ENCODE assay signal across 8 cellular contexts in the genomic region with DNA sequence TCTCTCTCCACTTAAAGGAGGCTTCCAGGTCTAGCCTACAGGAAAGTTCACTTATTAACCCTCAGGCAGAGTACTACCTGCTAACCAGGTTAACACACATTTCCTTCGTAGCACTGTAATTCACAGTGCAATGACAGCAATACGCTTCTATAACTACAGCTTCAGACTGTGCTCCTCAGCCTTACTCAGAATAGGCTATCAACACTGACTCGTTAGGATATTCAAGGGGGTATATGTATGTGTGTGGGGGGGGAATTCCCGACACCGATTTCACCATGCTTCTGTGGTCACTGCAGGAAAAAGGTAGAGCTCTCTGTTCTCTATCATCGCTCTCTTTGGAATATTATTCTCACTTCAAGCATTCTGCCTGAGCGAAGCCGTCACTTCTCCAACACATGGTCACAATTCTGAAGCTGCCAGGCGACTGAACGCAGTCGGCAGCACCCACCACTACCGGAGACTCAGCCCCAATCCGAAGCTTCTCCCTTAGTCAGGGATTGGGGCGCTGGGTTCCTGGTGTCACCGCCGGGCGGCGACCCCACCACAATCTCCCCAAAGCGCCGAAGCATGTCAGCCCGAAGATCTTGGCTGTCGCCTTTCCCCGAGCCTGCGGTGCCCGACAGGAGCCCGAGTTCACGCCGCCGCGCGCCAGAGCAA. TPM values are rescaled to one million over a fixed set of nuclear protein-coding genes. Genes with fewer than 3 reads are reported as not detected.
A peak's percentile ranks its signal among the peaks of the same experiment; 100 is the strongest.
DNase-seq lines count a peak whose midpoint lies in the region; ATAC-seq and TF ChIP-seq lines count a peak whose summit lies in the region.

No MANE protein-coding gene starts in this region.

- peak; percentile 51 for DNase-seq in amniotic epithelial cell (ENCODE audit: low read depth)
- no peak for DNase-seq in left colon
- DNase-seq in stimulated activated naive CD8-positive, alpha-beta T cell treated with anti-CD3 and anti-CD28 coated beads, Interleukin-15, Interleukin-2, amounts not matched to agents 100 U/mL and 50 U/mL, for 24 hours = no peak
- no peak for DNase-seq in hepatic stellate cell (ENCODE audit: low spot score)

- H3K4me3 ChIP-seq in BLaER1 (peak overlapping the region; percentile 85), Loucy (ENCODE audit: low read length, poor library complexity, severe bottlenecking) (peak overlapping the region; percentile 93)

- peak overlapping the region; percentile 95 for H3K27ac ChIP-seq in BLaER1

- H3K9me2 ChIP-seq in Loucy (replicated peaks; ENCODE audit: low read depth, low read length) = no peaks in the 10 kb centered on the region

- H3K27me3 ChIP-seq in BLaER1 = no peaks in the 10 kb centered on the region
- no peaks in the 10 kb centered on the region for H3K27me3 ChIP-seq in Loucy (ENCODE audit: insufficient read depth, low read length, poor library complexity, severe bottlenecking)

- H3K4me1 ChIP-seq in BLaER1 (peaks cover 35% of the 10 kb centered on the region), Loucy (ENCODE audit: insufficient read depth, low read length, poor library complexity, severe bottlenecking) (peaks cover 22% of the 10 kb centered on the region)

- TF ChIP-seq CTCF in Loucy (conservative IDR thresholded peaks at IDR 0.05; ENCODE audit: low read length) = 0 out of 2 replicates have a peak, but pooled peaks have one; percentile 11

- intact Hi-C loops in left colon (cut with DNase I, micrococcal nuclease) = no loop called here

- H2AFZ ChIP-seq in Loucy (ENCODE audit: low read length) = peak overlapping the region; percentile 82

- peaks cover 35% of the 10 kb centered on the region for H3K36me3 ChIP-seq in BLaER1
- peaks cover 6% of the 10 kb centered on the region; the same call in 1 of the 2 replicates for H3K36me3 ChIP-seq in Loucy (ENCODE audit: insufficient read depth, low read length)

- H3K9me3 ChIP-seq in BLaER1 = no peaks in the 10 kb centered on the region
- no peaks in the 10 kb centered on the region for H3K9me3 ChIP-seq in Loucy (ENCODE audit: insufficient read depth, low read depth, low read length)

- ATAC-seq in GM21576 (IDR thresholded peaks at IDR 0.05; ENCODE audit: unreplicated experiment) (peak; percentile 22), left colon (peak; percentile 12), GM18858 (IDR thresholded peaks at IDR 0.05; ENCODE audit: unreplicated experiment) (no peak)
- peak; percentile 78 for ATAC-seq in stimulated activated naive CD8-positive, alpha-beta T cell treated with anti-CD3 and anti-CD28 coated beads, Interleukin-15, Interleukin-2, amounts not matched to agents 100 U/mL and 50 U/mL, for 24 hours

- H3K9ac ChIP-seq in BLaER1 = peak overlapping the region; percentile 96
- peak overlapping the region; percentile 94 for H3K9ac ChIP-seq in Loucy (ENCODE audit: low read depth, low read length, poor library complexity, severe bottlenecking)

- H3F3A ChIP-seq in Loucy (ENCODE audit: low read depth) = no peaks in the 10 kb centered on the region

- peak overlapping the region; percentile 89 for H3K4me2 ChIP-seq in BLaER1
- H3K4me2 ChIP-seq in Loucy (ENCODE audit: low read depth, low read length, poor library complexity, severe bottlenecking) = peak overlapping the region; percentile 98

- H3K79me2 ChIP-seq in Loucy (ENCODE audit: insufficient read depth, low read length) = peaks cover 53% of the 10 kb centered on the region

- peaks cover 33% of the 10 kb centered on the region for H4K20me1 ChIP-seq in BLaER1
- H4K20me1 ChIP-seq in Loucy (ENCODE audit: insufficient read depth, low read length, poor library complexity, severe bottlenecking) = peaks cover 13% of the 10 kb centered on the region

RNA-seq across cellular contexts. Expression of a gene that starts 0.6 kb away (rescaled TPM):
- total RNA-seq in left colon = 10 to 100 TPM; 39.9 to 46.5 TPM

RNA-seq across cellular contexts. Expression of a gene that starts 0.9 kb away (rescaled TPM):
- 10 to 100 TPM; 48.1 to 66.9 TPM for total RNA-seq in left colon

RNA-seq across cellular contexts. Expression of a gene that starts 10.2 kb away (rescaled TPM):
- 10 to 100 TPM; 18.4 to 24.7 TPM for total RNA-seq in left colon

RNA-seq across cellular contexts. Expression of a gene that starts 28.4 kb away (rescaled TPM):
- 10 to 100 TPM; 10.7 to 14.0 TPM for total RNA-seq in left colon

RNA-seq across cellular contexts. Expression of a gene that starts 55.3 kb away (rescaled TPM):
- total RNA-seq in left colon = 10 to 100 TPM; 43.9 to 56.3 TPM
